2 cellular contexts compared by ENCODE assay signal in the genomic region with DNA sequence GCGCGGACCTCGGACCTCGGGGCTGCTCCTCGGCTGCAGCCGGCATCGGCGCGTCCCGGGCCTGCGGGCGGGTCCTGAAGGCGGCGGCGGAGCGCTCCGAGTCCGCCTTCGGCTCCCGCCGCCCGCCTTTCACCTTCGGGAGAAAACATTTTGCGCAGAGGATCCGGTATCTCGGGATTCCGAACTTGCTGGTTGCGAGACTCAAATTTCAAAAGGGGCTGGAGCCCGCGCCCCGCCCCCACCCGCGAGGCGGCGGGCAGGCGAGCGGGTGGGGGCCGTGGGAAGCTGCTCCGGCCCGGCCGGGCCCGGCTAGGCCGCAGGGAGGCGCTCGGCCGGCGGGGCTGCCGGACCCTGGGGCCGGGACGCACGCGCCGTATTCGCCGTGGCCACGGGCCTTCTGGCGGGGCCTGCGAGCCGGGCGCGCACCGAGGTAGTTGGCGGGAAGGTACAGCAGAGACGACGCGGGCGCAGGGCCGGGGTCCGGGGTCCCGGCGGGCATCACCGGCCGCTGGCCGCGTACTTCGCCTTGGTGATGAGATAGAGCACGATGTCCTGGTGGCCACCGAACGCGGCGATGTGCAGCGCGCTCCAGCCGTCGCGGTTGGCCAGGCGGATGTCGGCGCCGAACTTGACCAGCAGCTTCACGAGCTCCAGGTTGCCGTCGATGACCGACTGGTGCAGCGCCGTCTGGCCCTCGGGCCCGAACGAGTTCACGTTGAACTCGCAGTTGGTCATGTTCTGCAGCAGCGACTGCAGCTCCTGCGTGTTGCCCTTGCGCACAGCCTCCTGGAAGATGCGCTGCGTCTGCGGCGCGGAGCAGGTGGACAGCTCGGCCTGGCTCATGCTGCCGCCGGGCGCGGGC.
TF ChIP-seq lines count a peak whose summit lies in the region.

No MANE protein-coding gene starts in this region.

TF ChIP-seq in HEK293T, 16 proteins besides CTCF, POLR2A, EP300 and RAD21:
- TF ChIP-seq ARNT (IDR thresholded peaks at IDR 0.05) (0 out of 2 replicates have a peak, but pooled peaks have one; percentile 11), CTBP1 (IDR thresholded peaks at IDR 0.05; ENCODE audit: borderline replicate concordance) (no peak), FOXM1 (IDR thresholded peaks at IDR 0.05; ENCODE audit: borderline replicate concordance) (0 out of 2 replicates have a peak, but pooled peaks have one; percentile 49), FOXA1 (IDR thresholded peaks at IDR 0.05) (no peak), TARDBP (IDR thresholded peaks at IDR 0.05) (no peak), L3MBTL2 (conservative IDR thresholded peaks at IDR 0.05) (peak; percentile 89), LEF1 (IDR thresholded peaks at IDR 0.05; ENCODE audit: borderline replicate concordance) (peak; percentile 42; the same call in 1 of the 2 replicates)

TF ChIP-seq in GM12878, 131 proteins besides CTCF, POLR2A, EP300 and RAD21:
- TF ChIP-seq FOXM1 (IDR thresholded peaks at IDR 0.05; ENCODE audit: low read depth, low read length) (no peak), NR2F1 (conservative IDR thresholded peaks at IDR 0.05) (peak; percentile 32; the same call in 1 of the 2 replicates), BHLHE40 (IDR thresholded peaks at IDR 0.05; ENCODE audit: borderline replicate concordance in 1 of 2, low read depth in 2 of 2, low read length in 1 of 2) (peak in 1 of 2 experiments; percentile 70; a peak in 2 of 4 replicates), DPF2 (IDR thresholded peaks at IDR 0.05) (0 out of 2 replicates have a peak, but pooled peaks have one; percentile 12), GATAD2B (conservative IDR thresholded peaks at IDR 0.05; ENCODE audit: low read depth) (peak; percentile 87), IKZF1 (conservative IDR thresholded peaks at IDR 0.05) (peak; percentile 80), SIN3A (IDR thresholded peaks at IDR 0.05; ENCODE audit: low read depth, low read length) (peak; percentile 41; the same call in 1 of the 2 replicates), HDAC6 (IDR thresholded peaks at IDR 0.05; ENCODE audit: unreplicated experiment) (peak; percentile 74), SPI1 (IDR thresholded peaks at IDR 0.05; ENCODE audit: borderline replicate concordance, insufficient read depth, low read depth, low read length) (no peak), LARP7 (IDR thresholded peaks at IDR 0.05) (0 out of 2 replicates have a peak, but pooled peaks have one; percentile 16), RB1 (IDR thresholded peaks at IDR 0.05; ENCODE audit: borderline replicate concordance) (peak; percentile 71; the same call in 1 of the 2 replicates), CEBPB (IDR thresholded peaks at IDR 0.05; ENCODE audit: borderline replicate concordance in 1 of 2, low read depth in 2 of 2, low read length in 2 of 2) (no peak), SMARCA5 (IDR thresholded peaks at IDR 0.05) (peak; percentile 50; the same call in 1 of the 2 replicates)
- TF ChIP-seq, protein P1, sequence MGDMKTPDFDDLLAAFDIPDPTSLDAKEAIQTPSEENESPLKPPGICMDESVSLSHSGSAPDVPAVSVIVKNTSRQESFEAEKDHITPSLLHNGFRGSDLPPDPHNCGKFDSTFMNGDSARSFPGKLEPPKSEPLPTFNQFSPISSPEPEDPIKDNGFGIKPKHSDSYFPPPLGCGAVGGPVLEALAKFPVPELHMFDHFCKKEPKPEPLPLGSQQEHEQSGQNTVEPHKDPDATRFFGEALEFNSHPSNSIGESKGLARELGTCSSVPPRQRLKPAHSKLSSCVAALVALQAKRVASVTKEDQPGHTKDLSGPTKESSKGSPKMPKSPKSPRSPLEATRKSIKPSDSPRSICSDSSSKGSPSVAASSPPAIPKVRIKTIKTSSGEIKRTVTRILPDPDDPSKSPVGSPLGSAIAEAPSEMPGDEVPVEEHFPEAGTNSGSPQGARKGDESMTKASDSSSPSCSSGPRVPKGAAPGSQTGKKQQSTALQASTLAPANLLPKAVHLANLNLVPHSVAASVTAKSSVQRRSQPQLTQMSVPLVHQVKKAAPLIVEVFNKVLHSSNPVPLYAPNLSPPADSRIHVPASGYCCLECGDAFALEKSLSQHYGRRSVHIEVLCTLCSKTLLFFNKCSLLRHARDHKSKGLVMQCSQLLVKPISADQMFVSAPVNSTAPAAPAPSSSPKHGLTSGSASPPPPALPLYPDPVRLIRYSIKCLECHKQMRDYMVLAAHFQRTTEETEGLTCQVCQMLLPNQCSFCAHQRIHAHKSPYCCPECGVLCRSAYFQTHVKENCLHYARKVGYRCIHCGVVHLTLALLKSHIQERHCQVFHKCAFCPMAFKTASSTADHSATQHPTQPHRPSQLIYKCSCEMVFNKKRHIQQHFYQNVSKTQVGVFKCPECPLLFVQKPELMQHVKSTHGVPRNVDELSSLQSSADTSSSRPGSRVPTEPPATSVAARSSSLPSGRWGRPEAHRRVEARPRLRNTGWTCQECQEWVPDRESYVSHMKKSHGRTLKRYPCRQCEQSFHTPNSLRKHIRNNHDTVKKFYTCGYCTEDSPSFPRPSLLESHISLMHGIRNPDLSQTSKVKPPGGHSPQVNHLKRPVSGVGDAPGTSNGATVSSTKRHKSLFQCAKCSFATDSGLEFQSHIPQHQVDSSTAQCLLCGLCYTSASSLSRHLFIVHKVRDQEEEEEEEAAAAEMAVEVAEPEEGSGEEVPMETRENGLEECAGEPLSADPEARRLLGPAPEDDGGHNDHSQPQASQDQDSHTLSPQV (IDR thresholded peaks at IDR 0.05) = no peak
- TF ChIP-seq, protein P2, sequence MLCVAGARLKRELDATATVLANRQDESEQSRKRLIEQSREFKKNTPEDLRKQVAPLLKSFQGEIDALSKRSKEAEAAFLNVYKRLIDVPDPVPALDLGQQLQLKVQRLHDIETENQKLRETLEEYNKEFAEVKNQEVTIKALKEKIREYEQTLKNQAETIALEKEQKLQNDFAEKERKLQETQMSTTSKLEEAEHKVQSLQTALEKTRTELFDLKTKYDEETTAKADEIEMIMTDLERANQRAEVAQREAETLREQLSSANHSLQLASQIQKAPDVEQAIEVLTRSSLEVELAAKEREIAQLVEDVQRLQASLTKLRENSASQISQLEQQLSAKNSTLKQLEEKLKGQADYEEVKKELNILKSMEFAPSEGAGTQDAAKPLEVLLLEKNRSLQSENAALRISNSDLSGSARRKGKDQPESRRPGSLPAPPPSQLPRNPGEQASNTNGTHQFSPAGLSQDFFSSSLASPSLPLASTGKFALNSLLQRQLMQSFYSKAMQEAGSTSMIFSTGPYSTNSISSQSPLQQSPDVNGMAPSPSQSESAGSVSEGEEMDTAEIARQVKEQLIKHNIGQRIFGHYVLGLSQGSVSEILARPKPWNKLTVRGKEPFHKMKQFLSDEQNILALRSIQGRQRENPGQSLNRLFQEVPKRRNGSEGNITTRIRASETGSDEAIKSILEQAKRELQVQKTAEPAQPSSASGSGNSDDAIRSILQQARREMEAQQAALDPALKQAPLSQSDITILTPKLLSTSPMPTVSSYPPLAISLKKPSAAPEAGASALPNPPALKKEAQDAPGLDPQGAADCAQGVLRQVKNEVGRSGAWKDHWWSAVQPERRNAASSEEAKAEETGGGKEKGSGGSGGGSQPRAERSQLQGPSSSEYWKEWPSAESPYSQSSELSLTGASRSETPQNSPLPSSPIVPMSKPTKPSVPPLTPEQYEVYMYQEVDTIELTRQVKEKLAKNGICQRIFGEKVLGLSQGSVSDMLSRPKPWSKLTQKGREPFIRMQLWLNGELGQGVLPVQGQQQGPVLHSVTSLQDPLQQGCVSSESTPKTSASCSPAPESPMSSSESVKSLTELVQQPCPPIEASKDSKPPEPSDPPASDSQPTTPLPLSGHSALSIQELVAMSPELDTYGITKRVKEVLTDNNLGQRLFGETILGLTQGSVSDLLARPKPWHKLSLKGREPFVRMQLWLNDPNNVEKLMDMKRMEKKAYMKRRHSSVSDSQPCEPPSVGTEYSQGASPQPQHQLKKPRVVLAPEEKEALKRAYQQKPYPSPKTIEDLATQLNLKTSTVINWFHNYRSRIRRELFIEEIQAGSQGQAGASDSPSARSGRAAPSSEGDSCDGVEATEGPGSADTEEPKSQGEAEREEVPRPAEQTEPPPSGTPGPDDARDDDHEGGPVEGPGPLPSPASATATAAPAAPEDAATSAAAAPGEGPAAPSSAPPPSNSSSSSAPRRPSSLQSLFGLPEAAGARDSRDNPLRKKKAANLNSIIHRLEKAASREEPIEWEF (IDR thresholded peaks at IDR 0.05; ENCODE audit: insufficient replicate concordance, low read depth, low read length) = no peak
- TF ChIP-seq, protein P3, sequence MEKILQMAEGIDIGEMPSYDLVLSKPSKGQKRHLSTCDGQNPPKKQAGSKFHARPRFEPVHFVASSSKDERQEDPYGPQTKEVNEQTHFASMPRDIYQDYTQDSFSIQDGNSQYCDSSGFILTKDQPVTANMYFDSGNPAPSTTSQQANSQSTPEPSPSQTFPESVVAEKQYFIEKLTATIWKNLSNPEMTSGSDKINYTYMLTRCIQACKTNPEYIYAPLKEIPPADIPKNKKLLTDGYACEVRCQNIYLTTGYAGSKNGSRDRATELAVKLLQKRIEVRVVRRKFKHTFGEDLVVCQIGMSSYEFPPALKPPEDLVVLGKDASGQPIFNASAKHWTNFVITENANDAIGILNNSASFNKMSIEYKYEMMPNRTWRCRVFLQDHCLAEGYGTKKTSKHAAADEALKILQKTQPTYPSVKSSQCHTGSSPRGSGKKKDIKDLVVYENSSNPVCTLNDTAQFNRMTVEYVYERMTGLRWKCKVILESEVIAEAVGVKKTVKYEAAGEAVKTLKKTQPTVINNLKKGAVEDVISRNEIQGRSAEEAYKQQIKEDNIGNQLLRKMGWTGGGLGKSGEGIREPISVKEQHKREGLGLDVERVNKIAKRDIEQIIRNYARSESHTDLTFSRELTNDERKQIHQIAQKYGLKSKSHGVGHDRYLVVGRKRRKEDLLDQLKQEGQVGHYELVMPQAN (conservative IDR thresholded peaks at IDR 0.05) = 0 out of 2 replicates have a peak, but pooled peaks have one; percentile 50
- TF ChIP-seq, protein P4, sequence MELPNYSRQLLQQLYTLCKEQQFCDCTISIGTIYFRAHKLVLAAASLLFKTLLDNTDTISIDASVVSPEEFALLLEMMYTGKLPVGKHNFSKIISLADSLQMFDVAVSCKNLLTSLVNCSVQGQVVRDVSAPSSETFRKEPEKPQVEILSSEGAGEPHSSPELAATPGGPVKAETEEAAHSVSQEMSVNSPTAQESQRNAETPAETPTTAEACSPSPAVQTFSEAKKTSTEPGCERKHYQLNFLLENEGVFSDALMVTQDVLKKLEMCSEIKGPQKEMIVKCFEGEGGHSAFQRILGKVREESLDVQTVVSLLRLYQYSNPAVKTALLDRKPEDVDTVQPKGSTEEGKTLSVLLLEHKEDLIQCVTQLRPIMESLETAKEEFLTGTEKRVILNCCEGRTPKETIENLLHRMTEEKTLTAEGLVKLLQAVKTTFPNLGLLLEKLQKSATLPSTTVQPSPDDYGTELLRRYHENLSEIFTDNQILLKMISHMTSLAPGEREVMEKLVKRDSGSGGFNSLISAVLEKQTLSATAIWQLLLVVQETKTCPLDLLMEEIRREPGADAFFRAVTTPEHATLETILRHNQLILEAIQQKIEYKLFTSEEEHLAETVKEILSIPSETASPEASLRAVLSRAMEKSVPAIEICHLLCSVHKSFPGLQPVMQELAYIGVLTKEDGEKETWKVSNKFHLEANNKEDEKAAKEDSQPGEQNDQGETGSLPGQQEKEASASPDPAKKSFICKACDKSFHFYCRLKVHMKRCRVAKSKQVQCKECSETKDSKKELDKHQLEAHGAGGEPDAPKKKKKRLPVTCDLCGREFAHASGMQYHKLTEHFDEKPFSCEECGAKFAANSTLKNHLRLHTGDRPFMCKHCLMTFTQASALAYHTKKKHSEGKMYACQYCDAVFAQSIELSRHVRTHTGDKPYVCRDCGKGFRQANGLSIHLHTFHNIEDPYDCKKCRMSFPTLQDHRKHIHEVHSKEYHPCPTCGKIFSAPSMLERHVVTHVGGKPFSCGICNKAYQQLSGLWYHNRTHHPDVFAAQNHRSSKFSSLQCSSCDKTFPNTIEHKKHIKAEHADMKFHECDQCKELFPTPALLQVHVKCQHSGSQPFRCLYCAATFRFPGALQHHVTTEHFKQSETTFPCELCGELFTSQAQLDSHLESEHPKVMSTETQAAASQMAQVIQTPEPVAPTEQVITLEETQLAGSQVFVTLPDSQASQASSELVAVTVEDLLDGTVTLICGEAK (IDR thresholded peaks at IDR 0.05; ENCODE audit: borderline replicate concordance) = peak; percentile 20; the same call in 1 of the 2 replicates
- TF ChIP-seq, protein P5, sequence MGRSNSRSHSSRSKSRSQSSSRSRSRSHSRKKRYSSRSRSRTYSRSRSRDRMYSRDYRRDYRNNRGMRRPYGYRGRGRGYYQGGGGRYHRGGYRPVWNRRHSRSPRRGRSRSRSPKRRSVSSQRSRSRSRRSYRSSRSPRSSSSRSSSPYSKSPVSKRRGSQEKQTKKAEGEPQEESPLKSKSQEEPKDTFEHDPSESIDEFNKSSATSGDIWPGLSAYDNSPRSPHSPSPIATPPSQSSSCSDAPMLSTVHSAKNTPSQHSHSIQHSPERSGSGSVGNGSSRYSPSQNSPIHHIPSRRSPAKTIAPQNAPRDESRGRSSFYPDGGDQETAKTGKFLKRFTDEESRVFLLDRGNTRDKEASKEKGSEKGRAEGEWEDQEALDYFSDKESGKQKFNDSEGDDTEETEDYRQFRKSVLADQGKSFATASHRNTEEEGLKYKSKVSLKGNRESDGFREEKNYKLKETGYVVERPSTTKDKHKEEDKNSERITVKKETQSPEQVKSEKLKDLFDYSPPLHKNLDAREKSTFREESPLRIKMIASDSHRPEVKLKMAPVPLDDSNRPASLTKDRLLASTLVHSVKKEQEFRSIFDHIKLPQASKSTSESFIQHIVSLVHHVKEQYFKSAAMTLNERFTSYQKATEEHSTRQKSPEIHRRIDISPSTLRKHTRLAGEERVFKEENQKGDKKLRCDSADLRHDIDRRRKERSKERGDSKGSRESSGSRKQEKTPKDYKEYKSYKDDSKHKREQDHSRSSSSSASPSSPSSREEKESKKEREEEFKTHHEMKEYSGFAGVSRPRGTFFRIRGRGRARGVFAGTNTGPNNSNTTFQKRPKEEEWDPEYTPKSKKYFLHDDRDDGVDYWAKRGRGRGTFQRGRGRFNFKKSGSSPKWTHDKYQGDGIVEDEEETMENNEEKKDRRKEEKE (IDR thresholded peaks at IDR 0.05) = no peak
